In the genomic region with DNA sequence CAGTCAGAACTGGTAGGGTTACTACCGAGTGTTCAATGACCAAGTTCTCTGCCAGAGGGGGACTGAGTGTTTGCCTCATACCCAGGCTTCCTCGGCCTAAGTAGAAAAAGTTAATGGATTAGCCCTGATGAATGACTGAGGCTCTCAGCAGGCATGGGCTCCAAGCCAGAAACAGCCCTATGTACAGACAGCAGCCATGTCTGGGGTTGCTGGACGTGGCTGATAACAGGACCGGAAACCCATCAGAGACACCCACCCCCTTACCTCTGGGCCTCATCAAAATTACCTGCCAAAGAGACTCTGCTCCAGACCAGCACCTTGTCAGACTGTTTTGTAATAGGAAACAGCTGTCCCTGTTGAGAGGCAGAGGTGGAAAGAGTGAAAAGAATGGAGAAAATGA, we compare ENCODE assay signal across 14 cellular contexts.
A peak's percentile ranks its signal among the peaks of the same experiment; 100 is the strongest.
DNase-seq lines count a peak whose midpoint lies in the region; ATAC-seq and TF ChIP-seq lines count a peak whose summit lies in the region.
"Had no signal": no experiment of that assay in that cellular context is flagged by ENCODE, and none has a peak within 500 bp of the region (broad histone marks: within the 10 kb centered on the region; RNA-seq: fewer than 3 reads in every experiment).

No MANE protein-coding gene starts in this region.

- no peak for TF ChIP-seq CTCF in type B pancreatic cell (conservative IDR thresholded peaks at IDR 0.05)
- no peak for TF ChIP-seq CTCF in tibial artery (IDR thresholded peaks at IDR 0.05)

- H3K9me3 ChIP-seq in MG63 (no peaks in the 10 kb centered on the region), tibial artery (no peaks in the 10 kb centered on the region)
- H3K9me3 ChIP-seq: SJCRH30, thoracic aorta had no signal

- peaks cover 0 to 9% (median 0%) of the 10 kb centered on the region in 4 donors for H3K4me1 ChIP-seq in tibial artery

- H3K27ac ChIP-seq in tibial artery: no peak overlapping the region
- H3K27ac ChIP-seq: SJCRH30, thoracic aorta had no signal

- H3K4me3 Mint-ChIP-seq in activated CD4-positive, alpha-beta T cell treated with anti-CD3 and anti-CD28 coated beads, Interleukin-2, amount 10 ng/mL, durations not matched to agents 24 days and 14 days: no peak overlapping the region
- peak overlapping the region; percentile 44 for H3K4me3 Mint-ChIP-seq in type B pancreatic cell

- no peak overlapping the region for H3K27ac Mint-ChIP-seq in activated CD4-positive, alpha-beta T cell treated with anti-CD3 and anti-CD28 coated beads, Interleukin-2, amount 10 ng/mL, durations not matched to agents 24 days and 14 days
- H3K27ac Mint-ChIP-seq in type B pancreatic cell: peak overlapping the region; percentile 58

- H3K4me1 Mint-ChIP-seq in activated CD4-positive, alpha-beta T cell treated with anti-CD3 and anti-CD28 coated beads, Interleukin-2, amount 10 ng/mL, durations not matched to agents 24 days and 14 days: peaks cover 43% of the 10 kb centered on the region
- peaks cover 32% of the 10 kb centered on the region for H3K4me1 Mint-ChIP-seq in type B pancreatic cell (ENCODE audit: unreplicated experiment)

- H3K36me3 ChIP-seq in MG63 (no peaks in the 10 kb centered on the region), tibial artery (no peaks in the 10 kb centered on the region)
- H3K36me3 ChIP-seq: SJCRH30, thoracic aorta had no signal

- intact Hi-C loops in activated CD4-positive, alpha-beta T cell treated with anti-CD3 and anti-CD28 coated beads, Interleukin-2, amount 10 ng/mL, durations not matched to agents 24 days and 14 days (cut with micrococcal nuclease): no loop called here
- intact Hi-C loops in tibial artery (cut with DNase I; ENCODE audit: low total_unique reads): no loop called here

- no peaks in the 10 kb centered on the region for H3K27me3 ChIP-seq in MG63
- no peaks in the 10 kb centered on the region for H3K27me3 ChIP-seq in tibial artery
- H3K27me3 ChIP-seq: SJCRH30 had no signal

- H3K36me3 Mint-ChIP-seq in activated CD4-positive, alpha-beta T cell treated with anti-CD3 and anti-CD28 coated beads, Interleukin-2, amount 10 ng/mL, durations not matched to agents 24 days and 14 days (ENCODE audit: low read depth): peaks cover 5% of the 10 kb centered on the region
- H3K36me3 Mint-ChIP-seq in type B pancreatic cell: no peaks in the 10 kb centered on the region

- peak; percentile 49 for DNase-seq in activated CD4-positive, alpha-beta T cell treated with anti-CD3 and anti-CD28 coated beads, Interleukin-2, amount 10 ng/mL, durations not matched to agents 24 days and 14 days
- no peak for DNase-seq in activated CD4-positive, alpha-beta T cell treated with anti-CD3 and anti-CD28 coated beads for 48 hours
- DNase-seq in iris pigment epithelial cell (ENCODE audit: low read depth) (peak; percentile 24), type B pancreatic cell (ENCODE audit: extremely low spot score, unreplicated experiment) (no peak), MG63 (no peak), DMS79 (lab: John Stamatoyannopoulos, UW) (no peak), tibial artery (no peak)
- DNase-seq: activated CD4-positive, alpha-beta T cell treated with anti-CD3 and anti-CD28 coated beads for 1 hour; activated T-cell treated with anti-CD3 and anti-CD28 coated beads, Interleukin-2, amount 50 U/mL, for 48 hours; KG1; right cardiac atrium had no signal

- H3K4me3 ChIP-seq in MG63 (no peak overlapping the region), tibial artery (no peak overlapping the region)
- H3K4me3 ChIP-seq: SJCRH30, thoracic aorta had no signal

- ATAC-seq in SK-N-SH treated with all-trans-retinoic acid at 6 μM for 48 hours: peak; percentile 87

- peaks cover 20% of the 10 kb centered on the region for H3K9me3 Mint-ChIP-seq in activated CD4-positive, alpha-beta T cell treated with anti-CD3 and anti-CD28 coated beads, Interleukin-2, amount 10 ng/mL, durations not matched to agents 24 days and 14 days
- peaks cover 5% of the 10 kb centered on the region for H3K9me3 Mint-ChIP-seq in type B pancreatic cell

- H3K27me3 Mint-ChIP-seq in activated CD4-positive, alpha-beta T cell treated with anti-CD3 and anti-CD28 coated beads, Interleukin-2, amount 10 ng/mL, durations not matched to agents 24 days and 14 days: no peaks in the 10 kb centered on the region
- no peaks in the 10 kb centered on the region for H3K27me3 Mint-ChIP-seq in type B pancreatic cell

TF ChIP-seq in SK-N-SH treated with all-trans-retinoic acid at 6 μM for 48 hours, 23 proteins besides CTCF, POLR2A, EP300 and RAD21:
- TF ChIP-seq TCF4 (CRISPR knock-in tag; IDR thresholded peaks at IDR 0.05; ENCODE audit: borderline replicate concordance) (peak; percentile 90), TOX (CRISPR knock-in tag; IDR thresholded peaks at IDR 0.05; ENCODE audit: borderline replicate concordance) (no peak), ISL1 (CRISPR knock-in tag; IDR thresholded peaks at IDR 0.05) (peak; percentile 51; the same call in 1 of the 2 replicates), ZNF8 (CRISPR knock-in tag; IDR thresholded peaks at IDR 0.05) (no peak), CSDC2 (CRISPR knock-in tag; IDR thresholded peaks at IDR 0.05) (no peak)
- TF ChIP-seq, protein P1, sequence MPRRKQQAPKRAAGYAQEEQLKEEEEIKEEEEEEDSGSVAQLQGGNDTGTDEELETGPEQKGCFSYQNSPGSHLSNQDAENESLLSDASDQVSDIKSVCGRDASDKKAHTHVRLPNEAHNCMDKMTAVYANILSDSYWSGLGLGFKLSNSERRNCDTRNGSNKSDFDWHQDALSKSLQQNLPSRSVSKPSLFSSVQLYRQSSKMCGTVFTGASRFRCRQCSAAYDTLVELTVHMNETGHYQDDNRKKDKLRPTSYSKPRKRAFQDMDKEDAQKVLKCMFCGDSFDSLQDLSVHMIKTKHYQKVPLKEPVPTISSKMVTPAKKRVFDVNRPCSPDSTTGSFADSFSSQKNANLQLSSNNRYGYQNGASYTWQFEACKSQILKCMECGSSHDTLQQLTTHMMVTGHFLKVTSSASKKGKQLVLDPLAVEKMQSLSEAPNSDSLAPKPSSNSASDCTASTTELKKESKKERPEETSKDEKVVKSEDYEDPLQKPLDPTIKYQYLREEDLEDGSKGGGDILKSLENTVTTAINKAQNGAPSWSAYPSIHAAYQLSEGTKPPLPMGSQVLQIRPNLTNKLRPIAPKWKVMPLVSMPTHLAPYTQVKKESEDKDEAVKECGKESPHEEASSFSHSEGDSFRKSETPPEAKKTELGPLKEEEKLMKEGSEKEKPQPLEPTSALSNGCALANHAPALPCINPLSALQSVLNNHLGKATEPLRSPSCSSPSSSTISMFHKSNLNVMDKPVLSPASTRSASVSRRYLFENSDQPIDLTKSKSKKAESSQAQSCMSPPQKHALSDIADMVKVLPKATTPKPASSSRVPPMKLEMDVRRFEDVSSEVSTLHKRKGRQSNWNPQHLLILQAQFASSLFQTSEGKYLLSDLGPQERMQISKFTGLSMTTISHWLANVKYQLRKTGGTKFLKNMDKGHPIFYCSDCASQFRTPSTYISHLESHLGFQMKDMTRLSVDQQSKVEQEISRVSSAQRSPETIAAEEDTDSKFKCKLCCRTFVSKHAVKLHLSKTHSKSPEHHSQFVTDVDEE (CRISPR knock-in tag; IDR thresholded peaks at IDR 0.05): peak; percentile 88

Comparison
In these comparisons a context has a peak if more than half of its experiments do, and no peak if none do; other contexts are left out.
1. DNase-seq: peak in activated CD4-positive, alpha-beta T cell treated with anti-CD3 and anti-CD28 coated beads, Interleukin-2, amount 10 ng/mL, durations not matched to agents 24 days and 14 days (single experiment) and iris pigment epithelial cell (single experiment); none in activated CD4-positive, alpha-beta T cell treated with anti-CD3 and anti-CD28 coated beads for 48 hours (single experiment), type B pancreatic cell (single experiment), MG63 (single experiment), DMS79 (single experiment) and tibial artery (0 of 2).